ENCODE assay signal across 1 cellular context in genomic region chr7:14899065-14899464, GRCh38.
TF ChIP-seq lines count a peak whose summit lies in the region.

No MANE protein-coding gene starts in this region.

TF ChIP-seq in SK-N-SH, 30 proteins besides CTCF, POLR2A, EP300 and RAD21 (continued from another document):
- TF ChIP-seq MAX (IDR thresholded peaks at IDR 0.05; ENCODE audit: low read depth): no peak
